ENCODE assay signal across 10 cellular contexts in genomic region chr1:114153051-114153620, GRCh38.
A peak's percentile ranks its signal among the peaks of the same experiment; 100 is the strongest.
DNase-seq lines count a peak whose midpoint lies in the region; ATAC-seq lines count a peak whose summit lies in the region.
"Had no signal": no experiment of that assay in that cellular context is flagged by ENCODE, and none has a peak within 500 bp of the region (broad histone marks: within the 10 kb centered on the region; RNA-seq: fewer than 3 reads in every experiment).

No MANE protein-coding gene starts in this region.

- H3K4me1 Mint-ChIP-seq in activated T-cell treated with anti-CD3 and anti-CD28 coated beads, Interleukin-2, amount 50 U/mL, for 24 hours (ENCODE audit: low read depth): peaks cover 10% of the 10 kb centered on the region

- H3K36me3 Mint-ChIP-seq in activated T-cell treated with anti-CD3 and anti-CD28 coated beads, Interleukin-2, amount 50 U/mL, for 24 hours (ENCODE audit: low read depth): no peaks in the 10 kb centered on the region

- no peak overlapping the region for H3K27ac Mint-ChIP-seq in activated T-cell treated with anti-CD3 and anti-CD28 coated beads, Interleukin-2, amount 50 U/mL, for 24 hours

- no peak overlapping the region for H3K27ac ChIP-seq in skin epidermis
- H3K27ac ChIP-seq: epithelial cell of prostate, neutrophil had no signal

- peaks cover 31% of the 10 kb centered on the region for H3K27me3 ChIP-seq in iPS-15b (ENCODE audit: control insufficient read depth, insufficient read depth, low read length)

- H3K9me3 ChIP-seq in iPS-15b (ENCODE audit: control insufficient read depth, insufficient read depth, low read length): no peaks in the 10 kb centered on the region
- H3K9me3 ChIP-seq: neutrophil had no signal

- no peaks in the 10 kb centered on the region for H3K9me3 Mint-ChIP-seq in activated T-cell treated with anti-CD3 and anti-CD28 coated beads, Interleukin-2, amount 50 U/mL, for 24 hours

- ATAC-seq in GM21619 (IDR thresholded peaks at IDR 0.05; ENCODE audit: unreplicated experiment): no peak

- H3K27me3 Mint-ChIP-seq in activated T-cell treated with anti-CD3 and anti-CD28 coated beads, Interleukin-2, amount 50 U/mL, for 24 hours: peaks cover 88% of the 10 kb centered on the region

- DNase-seq in NCI-H1092 (lab: John Stamatoyannopoulos, UW) (peak; percentile 27), NCI-H1092 treated with DMSO at 0.1 percent for 48 hours (lab: John Stamatoyannopoulos, UW) (no peak), islet precursor cell (no peak), glomerular visceral epithelial cell (ENCODE audit: extremely low spot score) (no peak)
- no peak for DNase-seq in activated T-cell treated with anti-CD3 and anti-CD28 coated beads, Interleukin-2, amount 50 U/mL, for 24 hours

- H3K4me3 Mint-ChIP-seq in activated T-cell treated with anti-CD3 and anti-CD28 coated beads, Interleukin-2, amount 50 U/mL, for 24 hours: peak overlapping the region; percentile 50

- H3K9ac ChIP-seq in iPS-15b (ENCODE audit: low read depth, low read length): peak overlapping the region; percentile 79

- H3K4me3 ChIP-seq in iPS-15b (ENCODE audit: low read depth, low read length): peak overlapping the region; percentile 79
- H3K4me3 ChIP-seq in skin epidermis: peak overlapping the region; percentile 9 to 37 (median 15)

- peaks cover 33% of the 10 kb centered on the region for H3K4me1 ChIP-seq in iPS-15b (ENCODE audit: control insufficient read depth, insufficient read depth, low read length)

- H3K36me3 ChIP-seq in iPS-15b (ENCODE audit: control insufficient read depth, insufficient read depth, low read length): no peaks in the 10 kb centered on the region
- H3K36me3 ChIP-seq: neutrophil had no signal
